In the genomic region with DNA sequence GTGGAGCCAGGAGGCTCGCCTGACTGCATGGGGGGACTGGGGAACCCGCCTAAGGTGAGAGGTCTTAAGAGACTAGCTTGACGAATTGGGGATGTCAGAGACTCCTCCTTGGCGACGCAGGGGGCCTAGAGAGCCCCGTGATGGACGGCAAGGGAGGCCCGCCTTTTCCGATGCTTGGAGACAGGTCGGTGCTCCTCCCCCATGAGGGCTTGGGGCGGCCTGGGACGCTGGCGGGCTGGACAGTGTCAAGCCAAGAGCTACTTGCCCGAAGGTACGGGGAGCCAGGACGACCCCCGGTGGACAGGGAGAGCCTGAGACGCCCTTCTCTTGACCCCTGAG, we compare ENCODE assay signal across 8 cellular contexts. TPM values are rescaled to one million over a fixed set of nuclear protein-coding genes. Genes with fewer than 3 reads are reported as not detected.
DNase-seq lines count a peak whose midpoint lies in the region; ATAC-seq and TF ChIP-seq lines count a peak whose summit lies in the region.

No MANE protein-coding gene starts in this region.

- H3K27me3 Mint-ChIP-seq in activated B cell treated with CpG ODN at 0.5 μM for 24 hours = no peaks in the 10 kb centered on the region
- H3K27me3 Mint-ChIP-seq in naive thymus-derived CD8-positive, alpha-beta T cell = no peaks in the 10 kb centered on the region

- peak overlapping the region; percentile 84 for H3K4me3 Mint-ChIP-seq in activated B cell treated with CpG ODN at 0.5 μM for 24 hours
- H3K4me3 Mint-ChIP-seq in naive thymus-derived CD8-positive, alpha-beta T cell = peak overlapping the region; percentile 84 to 96 (median 88)

- peak overlapping the region; percentile 87 to 95 for H3K4me3 ChIP-seq in esophagus (ENCODE audit: low read depth in 1 of 2, low read length in 2 of 2)

- H3K27me3 ChIP-seq in esophagus (ENCODE audit: control insufficient read depth in 1 of 2, insufficient read depth in 2 of 2, low read length in 2 of 2) = no peaks in the 10 kb centered on the region

- peak overlapping the region; percentile 56 for H3K27ac Mint-ChIP-seq in activated B cell treated with CpG ODN at 0.5 μM for 24 hours
- peak overlapping the region in 9 of 10 donors; percentile 74 to 90 (median 86) for H3K27ac Mint-ChIP-seq in naive thymus-derived CD8-positive, alpha-beta T cell

- intact Hi-C loops in activated B cell treated with CpG ODN at 0.5 μM for 24 hours (cut with micrococcal nuclease) = loop anchor here (1.0 kb wide), 4 partner anchors 19 to 250 kb away; partner anchors contain the start of genes ALKBH6, PSENEN, TBCB and THAP8

- POLR2A ChIA-PET in activated B cell treated with CpG ODN at 0.5 μM for 24 hours (lab: Charles Lee) = interaction anchor here (0.5 to 2.8 kb wide), 4 partner anchors 18 to 618 kb away, joined by 3 to 17 read pairs (median 6); partner anchors contain the start of genes ALKBH6, POLR2I, THAP8 and WDR62
- POLR2A ChIA-PET in naive thymus-derived CD8-positive, alpha-beta T cell (lab: Charles Lee) = interaction anchor here (0.5 to 5.1 kb wide), 7 partner anchors 10 to 1148 kb away, joined by 3 to 30 read pairs (median 6); partner anchors contain the start of genes ALKBH6, POLR2I, TBCB and THAP8

- DNase-seq in ELR (ENCODE audit: low read depth) (peak; percentile 54), GM20000 (ENCODE audit: low spot score) (peak; percentile 74), HT1080 (ENCODE audit: low read depth) (peak; percentile 11), activated B cell treated with CpG ODN at 0.5 μM for 24 hours (no peak), NCI-H2029 (lab: John Stamatoyannopoulos, UW) (no peak), putamen (ENCODE audit: low spot score) (no peak)
- DNase-seq in naive thymus-derived CD8-positive, alpha-beta T cell = peak in 6 of 10 donors; percentile 20 to 70 (median 35)

- H3K36me3 ChIP-seq in esophagus (ENCODE audit: control insufficient read depth in 2 of 2, insufficient read depth in 2 of 2, low read length in 1 of 2) = peaks cover 0 to 3% of the 10 kb centered on the region in 2 donors

- H3K36me3 Mint-ChIP-seq in activated B cell treated with CpG ODN at 0.5 μM for 24 hours (ENCODE audit: low read depth) = peaks cover 20% of the 10 kb centered on the region
- H3K36me3 Mint-ChIP-seq in naive thymus-derived CD8-positive, alpha-beta T cell = peaks cover 0 to 18% (median 0%) of the 10 kb centered on the region in 3 donors

- TF ChIP-seq CTCF in GM20000 (IDR thresholded peaks at IDR 0.05; ENCODE audit: extremely low read depth, missing control alignments) (no peak), activated B cell treated with CpG ODN at 0.5 μM for 24 hours (IDR thresholded peaks at IDR 0.05) (no peak)

- CTCF ChIA-PET in activated B cell treated with CpG ODN at 0.5 μM for 24 hours (lab: Charles Lee) = interaction anchor here (1.0 kb wide), 1 partner anchor 58 kb away, joined by 3 read pairs; the partner anchor contains the start of gene THAP8

- 1% methylated on average over 16 to 18 of the region's 18 CpGs for WGBS in esophagus, 2 donors

- no peaks in the 10 kb centered on the region for H3K9me3 Mint-ChIP-seq in activated B cell treated with CpG ODN at 0.5 μM for 24 hours
- no peaks in the 10 kb centered on the region for H3K9me3 Mint-ChIP-seq in naive thymus-derived CD8-positive, alpha-beta T cell

- ATAC-seq in activated B cell treated with CpG ODN at 0.5 μM for 24 hours (ENCODE audit: low read depth) = peak; percentile 6
- ATAC-seq in naive thymus-derived CD8-positive, alpha-beta T cell = peak; percentile 34 to 65

- H3K9me3 ChIP-seq in esophagus (ENCODE audit: control insufficient read depth in 2 of 2, insufficient read depth in 1 of 2, low read depth in 1 of 2, low read length in 1 of 2) = no peaks in the 10 kb centered on the region

- peaks cover 33% of the 10 kb centered on the region for H3K4me1 Mint-ChIP-seq in activated B cell treated with CpG ODN at 0.5 μM for 24 hours
- peaks cover 22 to 43% (median 42%) of the 10 kb centered on the region in 4 donors for H3K4me1 Mint-ChIP-seq in naive thymus-derived CD8-positive, alpha-beta T cell

- peak overlapping the region; percentile 74 to 82 for H3K27ac ChIP-seq in esophagus (ENCODE audit: low read depth in 2 of 2, low read length in 1 of 2)

- peaks cover 3 to 10% of the 10 kb centered on the region in 2 donors for H3K4me1 ChIP-seq in esophagus (ENCODE audit: control insufficient read depth in 2 of 2, insufficient read depth in 2 of 2, low read length in 1 of 2)

RNA-seq across cellular contexts. Expression of gene SDHAF1, which starts 0.6 kb away (rescaled TPM):
- total RNA-seq in HT1080 (2014; rRNA removed; shearing (Covaris generic)) = 18.0 and 22.9 TPM in 2 replicates
- polyA plus RNA-seq in HT1080 (2015; cell fraction: cytosol; rRNA removed) = 22.8 and 27.9 TPM in 2 replicates
- 10.6 and 12.1 TPM in 2 replicates for polyA plus RNA-seq in HT1080 (2015; cell fraction: nucleus; rRNA removed)
- 20.3 and 21.9 TPM in 2 replicates for total RNA-seq in activated B cell treated with CpG ODN at 0.5 μM for 24 hours
- 10 to 100 TPM in 1 of 2 donors, 1 to 10 TPM in 1; 8.6 to 18.0 TPM for polyA plus RNA-seq in esophagus
- 10 to 100 TPM; 19.4 to 24.2 TPM for total RNA-seq in naive thymus-derived CD8-positive, alpha-beta T cell
- polyA plus RNA-seq in naive thymus-derived CD8-positive, alpha-beta T cell = 10 to 100 TPM; 31.9 to 50.9 (median 34.9) TPM

RNA-seq across cellular contexts. Expression of gene SYNE4, which starts 13.0 kb away (rescaled TPM):
- not detected in 2 replicates for total RNA-seq in HT1080 (2014; rRNA removed; shearing (Covaris generic))
- polyA plus RNA-seq in HT1080 (2015; cell fraction: cytosol; rRNA removed) = 0.24 TPM in 1 of 2 replicates, not detected in the other
- polyA plus RNA-seq in HT1080 (2015; cell fraction: nucleus; rRNA removed) = 1.5 and 1.7 TPM in 2 replicates
- total RNA-seq in activated B cell treated with CpG ODN at 0.5 μM for 24 hours = 2.1 and 3.7 TPM in 2 replicates
- 1 to 10 TPM in 1 of 2 donors, under 1 TPM in 1; 0.87 to 2.7 TPM for polyA plus RNA-seq in esophagus
- 1 to 10 TPM; 3.5 to 4.7 TPM for total RNA-seq in naive thymus-derived CD8-positive, alpha-beta T cell
- polyA plus RNA-seq in naive thymus-derived CD8-positive, alpha-beta T cell = under 1 TPM in 1 of 3 donors, not detected in 2; 0.19 TPM

RNA-seq across cellular contexts. Expression of gene ALKBH6, which starts 18.4 kb away (rescaled TPM):
- 13.9 and 15.3 TPM in 2 replicates for total RNA-seq in HT1080 (2014; rRNA removed; shearing (Covaris generic))
- polyA plus RNA-seq in HT1080 (2015; cell fraction: cytosol; rRNA removed) = 13.5 and 18.6 TPM in 2 replicates
- 38.0 and 40.3 TPM in 2 replicates for polyA plus RNA-seq in HT1080 (2015; cell fraction: nucleus; rRNA removed)
- 32.7 and 39.7 TPM in 2 replicates for total RNA-seq in activated B cell treated with CpG ODN at 0.5 μM for 24 hours
- 10 to 100 TPM; 15.9 to 19.2 TPM for polyA plus RNA-seq in esophagus
- 10 to 100 TPM; 58.1 to 65.5 TPM for total RNA-seq in naive thymus-derived CD8-positive, alpha-beta T cell
- polyA plus RNA-seq in naive thymus-derived CD8-positive, alpha-beta T cell = 10 to 100 TPM; 18.7 to 25.6 (median 21.9) TPM

RNA-seq across cellular contexts. Expression of gene CLIP3, which starts 37.0 kb away (rescaled TPM):
- 0.45 TPM in 1 of 2 replicates, not detected in the other for total RNA-seq in HT1080 (2014; rRNA removed; shearing (Covaris generic))
- polyA plus RNA-seq in HT1080 (2015; cell fraction: cytosol; rRNA removed) = 0.47 and 0.67 TPM in 2 replicates
- polyA plus RNA-seq in HT1080 (2015; cell fraction: nucleus; rRNA removed) = 0.91 and 1.1 TPM in 2 replicates
- total RNA-seq in activated B cell treated with CpG ODN at 0.5 μM for 24 hours = 0.20 and 0.62 TPM in 2 replicates
- polyA plus RNA-seq in esophagus = 1 to 10 TPM; 2.8 to 7.3 TPM
- total RNA-seq in naive thymus-derived CD8-positive, alpha-beta T cell = 1 to 10 TPM; 1.3 to 1.7 TPM
- 1 to 10 TPM in 2 of 3 donors, not detected in 1; 1.4 to 2.6 TPM for polyA plus RNA-seq in naive thymus-derived CD8-positive, alpha-beta T cell

RNA-seq across cellular contexts. Expression of gene THAP8, which starts 58.5 kb away (rescaled TPM):
- total RNA-seq in HT1080 (2014; rRNA removed; shearing (Covaris generic)) = 2.4 and 2.6 TPM in 2 replicates
- polyA plus RNA-seq in HT1080 (2015; cell fraction: cytosol; rRNA removed) = 2.0 and 3.1 TPM in 2 replicates
- polyA plus RNA-seq in HT1080 (2015; cell fraction: nucleus; rRNA removed) = 2.0 and 3.3 TPM in 2 replicates
- 2.3 and 2.4 TPM in 2 replicates for total RNA-seq in activated B cell treated with CpG ODN at 0.5 μM for 24 hours
- polyA plus RNA-seq in esophagus = 1 to 10 TPM; 3.9 to 4.3 TPM
- 1 to 10 TPM; 3.6 to 4.6 TPM for total RNA-seq in naive thymus-derived CD8-positive, alpha-beta T cell
- polyA plus RNA-seq in naive thymus-derived CD8-positive, alpha-beta T cell = 1 to 10 TPM; 2.4 to 7.2 (median 5.3) TPM

Comparison
In these comparisons a context has a peak if more than half of its experiments do, and no peak if none do; other contexts are left out.
1. DNase-seq: peak in ELR (single experiment), GM20000 (single experiment), HT1080 (single experiment) and naive thymus-derived CD8-positive, alpha-beta T cell (6 of 10); none in activated B cell treated with CpG ODN at 0.5 μM for 24 hours (single experiment), NCI-H2029 (single experiment) and putamen (single experiment).